8 cellular contexts compared by ENCODE assay signal in the genomic region with DNA sequence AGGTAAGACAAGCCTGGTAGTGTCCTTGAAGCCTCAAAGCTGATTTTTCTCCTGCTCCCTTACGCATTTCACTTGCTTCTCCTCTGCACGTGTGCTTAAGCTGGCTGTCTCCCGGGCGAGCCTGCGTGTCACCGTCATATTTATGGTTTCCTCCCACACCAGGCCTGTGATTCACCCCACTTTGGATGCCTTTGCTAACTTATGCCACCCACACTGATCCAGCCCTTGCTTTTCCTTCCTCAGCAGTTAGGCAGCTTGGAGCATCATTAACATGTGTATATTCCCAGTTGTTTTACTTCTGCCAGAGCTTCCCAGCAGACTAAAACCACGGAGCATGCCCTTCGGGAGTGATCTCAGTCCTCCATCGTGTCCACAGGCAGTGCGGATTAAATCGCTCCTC. TPM values are rescaled to one million over a fixed set of nuclear protein-coding genes. Genes with fewer than 3 reads are reported as not detected.
DNase-seq lines count a peak whose midpoint lies in the region; TF ChIP-seq lines count a peak whose summit lies in the region.

No MANE protein-coding gene starts in this region.

- H3K4me1 Mint-ChIP-seq in IgD-negative memory B cell (peaks cover 51 to 56% (median 56%) of the 10 kb centered on the region in 3 donors), nephron progenitor cell (peaks cover 41% of the 10 kb centered on the region)
- peaks cover 50% of the 10 kb centered on the region for H3K4me1 Mint-ChIP-seq in activated CD4-positive, alpha-beta memory T cell treated with anti-CD3 and anti-CD28 coated beads, Interleukin-2, amount 10 ng/mL, durations not matched to agents 7 days and 5 days

- CTCF ChIA-PET in activated CD4-positive, alpha-beta memory T cell treated with anti-CD3 and anti-CD28 coated beads, Interleukin-2, amount 10 ng/mL, durations not matched to agents 7 days and 5 days (lab: Charles Lee) = interaction anchor here (0.7 to 7.9 kb wide), 17 partner anchors 9 to 202 kb away, joined by 3 to 150 read pairs (median 6); no protein-coding TSS in a partner anchor

- H3K27me3 Mint-ChIP-seq in IgD-negative memory B cell (no peaks in the 10 kb centered on the region), nephron progenitor cell (ENCODE audit: low read depth, poor library complexity) (peaks cover 33% of the 10 kb centered on the region)
- peaks cover 3% of the 10 kb centered on the region for H3K27me3 Mint-ChIP-seq in activated CD4-positive, alpha-beta memory T cell treated with anti-CD3 and anti-CD28 coated beads, Interleukin-2, amount 10 ng/mL, durations not matched to agents 7 days and 5 days

- no peak overlapping the region for H3K27ac ChIP-seq in effector memory CD4-positive, alpha-beta T cell (ENCODE audit: insufficient read depth, low read length, poor library complexity, severe bottlenecking)
- peak overlapping the region; percentile 94 for H3K27ac ChIP-seq in substantia nigra (ENCODE audit: low read depth, low read length, poor library complexity, severe bottlenecking)

- POLR2A ChIA-PET in activated CD4-positive, alpha-beta memory T cell treated with anti-CD3 and anti-CD28 coated beads, Interleukin-2, amount 10 ng/mL, durations not matched to agents 7 days and 5 days (lab: Charles Lee) = interaction anchor here (1.3 to 6.2 kb wide), 6 partner anchors 35 to 219 kb away, joined by 4 to 64 read pairs (median 48); partner anchors contain the start of genes POLR1A and PTCD3

- H3K4me3 Mint-ChIP-seq in IgD-negative memory B cell = peak overlapping the region; percentile 66 to 98 (median 95)
- H3K4me3 Mint-ChIP-seq in activated CD4-positive, alpha-beta memory T cell treated with anti-CD3 and anti-CD28 coated beads, Interleukin-2, amount 10 ng/mL, durations not matched to agents 7 days and 5 days = peak overlapping the region; percentile 84
- peak overlapping the region; percentile 81 for H3K4me3 Mint-ChIP-seq in nephron progenitor cell

- peaks cover 11% of the 10 kb centered on the region for H3K36me3 Mint-ChIP-seq in IgD-negative memory B cell
- H3K36me3 Mint-ChIP-seq in activated CD4-positive, alpha-beta memory T cell treated with anti-CD3 and anti-CD28 coated beads, Interleukin-2, amount 10 ng/mL, durations not matched to agents 7 days and 5 days (ENCODE audit: low read depth) = peaks cover 44% of the 10 kb centered on the region
- H3K36me3 Mint-ChIP-seq in nephron progenitor cell (ENCODE audit: low read depth) = peaks cover 9% of the 10 kb centered on the region

- peak; percentile 42 for DNase-seq in activated CD4-positive, alpha-beta memory T cell treated with anti-CD3 and anti-CD28 coated beads, Interleukin-2, amount 10 ng/mL, durations not matched to agents 7 days and 5 days
- DNase-seq in effector memory CD4-positive, alpha-beta T cell = peak in 1 of 3 donors; percentile 13
- DNase-seq in nephron progenitor cell = peak; percentile 43
- peak in 8 of 49 donors; percentile 17 to 43 (median 30) for DNase-seq in substantia nigra (lab: John Stamatoyannopoulos, UW)
- no peak for DNase-seq in HuH-7.5 (ENCODE audit: low spot score)
- no peak for DNase-seq in SHP77 (lab: John Stamatoyannopoulos, UW)
- no peak for DNase-seq in H7

- peaks cover 3% of the 10 kb centered on the region for H3K36me3 ChIP-seq in effector memory CD4-positive, alpha-beta T cell (ENCODE audit: control insufficient read depth, insufficient read depth, low read length)
- H3K36me3 ChIP-seq in H7 (replicated peaks; ENCODE audit: control insufficient read depth, insufficient read depth, low read length) = no peaks in the 10 kb centered on the region

- H3K27me3 ChIP-seq in effector memory CD4-positive, alpha-beta T cell (replicated peaks; ENCODE audit: control insufficient read depth, insufficient read depth, low read length, poor library complexity, severe bottlenecking) = no peaks in the 10 kb centered on the region
- H3K27me3 ChIP-seq in H7 (ENCODE audit: control insufficient read depth, insufficient read depth, low read length) = peaks cover 12% of the 10 kb centered on the region

- H3K27ac Mint-ChIP-seq in IgD-negative memory B cell (peak overlapping the region; percentile 87 to 98 (median 95)), nephron progenitor cell (no peak overlapping the region)
- H3K27ac Mint-ChIP-seq in activated CD4-positive, alpha-beta memory T cell treated with anti-CD3 and anti-CD28 coated beads, Interleukin-2, amount 10 ng/mL, durations not matched to agents 7 days and 5 days = no peak overlapping the region

- H3K4me1 ChIP-seq in effector memory CD4-positive, alpha-beta T cell (ENCODE audit: control insufficient read depth, insufficient read depth, low read length, poor library complexity, severe bottlenecking) = peaks cover 27% of the 10 kb centered on the region

- H3K4me3 ChIP-seq in effector memory CD4-positive, alpha-beta T cell (ENCODE audit: insufficient read depth, low read depth, low read length, poor library complexity, severe bottlenecking) = peak overlapping the region; percentile 78
- no peak overlapping the region for H3K4me3 ChIP-seq in H7 (ENCODE audit: insufficient read depth, low read depth, low read length)

- TF ChIP-seq CTCF in nephron progenitor cell (IDR thresholded peaks at IDR 0.05) = no peak

- no peaks in the 10 kb centered on the region for H3K9me3 ChIP-seq in effector memory CD4-positive, alpha-beta T cell (ENCODE audit: control insufficient read depth, low read length)

- H3K9me3 Mint-ChIP-seq in IgD-negative memory B cell (no peaks in the 10 kb centered on the region), nephron progenitor cell (peaks cover 16% of the 10 kb centered on the region)
- H3K9me3 Mint-ChIP-seq in activated CD4-positive, alpha-beta memory T cell treated with anti-CD3 and anti-CD28 coated beads, Interleukin-2, amount 10 ng/mL, durations not matched to agents 7 days and 5 days = peaks cover 11% of the 10 kb centered on the region

RNA-seq across cellular contexts. Expression of gene ST3GAL5, which starts 2.2 kb away (rescaled TPM):
- 38.2 TPM for polyA plus RNA-seq in IgD-negative memory B cell
- 10 to 100 TPM; 58.3 to 67.1 TPM for total RNA-seq in activated CD4-positive, alpha-beta memory T cell treated with anti-CD3 and anti-CD28 coated beads, Interleukin-2, amount 10 ng/mL, durations not matched to agents 7 days and 5 days
- 2.1 and 3.4 TPM in 2 replicates for total RNA-seq in H7 (2014; rRNA removed; shearing (Covaris generic))

Comparison
In these comparisons a context has a peak if more than half of its experiments do, and no peak if none do; other contexts are left out.
1. H3K27ac Mint-ChIP-seq: peak in IgD-negative memory B cell (3 of 3); none in activated CD4-positive, alpha-beta memory T cell treated with anti-CD3 and anti-CD28 coated beads, Interleukin-2, amount 10 ng/mL, durations not matched to agents 7 days and 5 days (single experiment) and nephron progenitor cell (single experiment).
2. DNase-seq: peak in activated CD4-positive, alpha-beta memory T cell treated with anti-CD3 and anti-CD28 coated beads, Interleukin-2, amount 10 ng/mL, durations not matched to agents 7 days and 5 days (single experiment) and nephron progenitor cell (single experiment); none in HuH-7.5 (single experiment), SHP77 (0 of 2) and H7 (single experiment).
3. RNA of gene ST3GAL5, which starts 2.2 kb away (total RNA-seq): 58.3 to 67.1 TPM in activated CD4-positive, alpha-beta memory T cell treated with anti-CD3 and anti-CD28 coated beads, Interleukin-2, amount 10 ng/mL, durations not matched to agents 7 days and 5 days; 2.1 to 3.4 TPM in H7; every median in the first group is over 10 times any median in the second.
4. Peak in every context shown above with its lines, with median percentiles within 50 percentile points of each other: H3K4me3 Mint-ChIP-seq.